Comparison of ENCODE assay signal across 1 cellular context in genomic region chr14:35368583-35368982, GRCh38.
TF ChIP-seq lines count a peak whose summit lies in the region.

No MANE protein-coding gene starts in this region.

TF ChIP-seq in HepG2, 621 proteins besides CTCF, POLR2A, EP300 and RAD21:
- 0 out of 2 replicates have a peak, but pooled peaks have one; percentile 16 for TF ChIP-seq ZNF839 (CRISPR knock-in tag; IDR thresholded peaks at IDR 0.05; ENCODE audit: borderline replicate concordance)
- no peak for TF ChIP-seq LCORL (IDR thresholded peaks at IDR 0.05)
- peak; percentile 52; the same call in 1 of the 2 replicates for TF ChIP-seq LCORL (CRISPR knock-in tag; IDR thresholded peaks at IDR 0.05)
- TF ChIP-seq NFKBIZ (CRISPR knock-in tag; IDR thresholded peaks at IDR 0.05) = no peak
- TF ChIP-seq NCOA2 (CRISPR knock-in tag; IDR thresholded peaks at IDR 0.05) = 0 out of 2 replicates have a peak, but pooled peaks have one; percentile 13
- TF ChIP-seq PITX1 (CRISPR knock-in tag; IDR thresholded peaks at IDR 0.05) = 0 out of 2 replicates have a peak, but pooled peaks have one; percentile 50
